Comparison of ENCODE assay signal across 3 cellular contexts in the genomic region with DNA sequence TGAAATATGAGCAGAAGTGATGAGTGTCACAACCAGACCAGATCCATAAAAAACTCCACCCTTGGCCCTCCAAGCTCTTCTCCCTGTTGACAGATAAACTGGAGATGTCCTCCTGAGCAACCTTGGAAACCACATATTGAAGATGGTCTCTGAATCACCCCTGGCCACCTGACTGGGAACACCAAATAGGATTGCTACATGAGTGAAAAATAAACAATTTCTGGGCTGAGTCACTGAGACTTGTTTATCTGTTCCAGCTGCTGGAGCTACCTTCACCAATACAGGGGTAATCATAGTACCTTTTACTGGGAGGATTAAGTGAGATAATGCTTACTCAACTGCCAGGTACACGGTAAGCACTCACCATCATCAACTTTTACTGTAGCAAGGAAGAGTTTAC.
TF ChIP-seq lines count a peak whose summit lies in the region.

No MANE protein-coding gene starts in this region.

TF ChIP-seq in SK-N-SH treated with all-trans-retinoic acid at 6 μM for 48 hours, 23 proteins besides CTCF, POLR2A, EP300 and RAD21 (continued from another document and continues in another):
- no peak for TF ChIP-seq OSR1 (CRISPR knock-in tag; IDR thresholded peaks at IDR 0.05)
- no peak for TF ChIP-seq ZNF70 (CRISPR knock-in tag; IDR thresholded peaks at IDR 0.05)
- no peak for TF ChIP-seq GLIS3 (CRISPR knock-in tag; IDR thresholded peaks at IDR 0.05)
- no peak for TF ChIP-seq ZNF8 (CRISPR knock-in tag; IDR thresholded peaks at IDR 0.05)
- TF ChIP-seq, protein P1, sequence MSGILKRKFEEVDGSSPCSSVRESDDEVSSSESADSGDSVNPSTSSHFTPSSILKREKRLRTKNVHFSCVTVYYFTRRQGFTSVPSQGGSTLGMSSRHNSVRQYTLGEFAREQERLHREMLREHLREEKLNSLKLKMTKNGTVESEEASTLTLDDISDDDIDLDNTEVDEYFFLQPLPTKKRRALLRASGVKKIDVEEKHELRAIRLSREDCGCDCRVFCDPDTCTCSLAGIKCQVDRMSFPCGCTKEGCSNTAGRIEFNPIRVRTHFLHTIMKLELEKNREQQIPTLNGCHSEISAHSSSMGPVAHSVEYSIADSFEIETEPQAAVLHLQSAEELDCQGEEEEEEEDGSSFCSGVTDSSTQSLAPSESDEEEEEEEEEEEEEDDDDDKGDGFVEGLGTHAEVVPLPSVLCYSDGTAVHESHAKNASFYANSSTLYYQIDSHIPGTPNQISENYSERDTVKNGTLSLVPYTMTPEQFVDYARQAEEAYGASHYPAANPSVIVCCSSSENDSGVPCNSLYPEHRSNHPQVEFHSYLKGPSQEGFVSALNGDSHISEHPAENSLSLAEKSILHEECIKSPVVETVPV (CRISPR knock-in tag; IDR thresholded peaks at IDR 0.05) = no peak
- no peak for TF ChIP-seq ARNTL (CRISPR knock-in tag; IDR thresholded peaks at IDR 0.05; ENCODE audit: borderline replicate concordance, low read depth)
- TF ChIP-seq ZC3H10 (CRISPR knock-in tag; IDR thresholded peaks at IDR 0.05) = no peak
- no peak for TF ChIP-seq BACH2 (CRISPR knock-in tag; IDR thresholded peaks at IDR 0.05; ENCODE audit: borderline replicate concordance)
- TF ChIP-seq, protein P2, sequence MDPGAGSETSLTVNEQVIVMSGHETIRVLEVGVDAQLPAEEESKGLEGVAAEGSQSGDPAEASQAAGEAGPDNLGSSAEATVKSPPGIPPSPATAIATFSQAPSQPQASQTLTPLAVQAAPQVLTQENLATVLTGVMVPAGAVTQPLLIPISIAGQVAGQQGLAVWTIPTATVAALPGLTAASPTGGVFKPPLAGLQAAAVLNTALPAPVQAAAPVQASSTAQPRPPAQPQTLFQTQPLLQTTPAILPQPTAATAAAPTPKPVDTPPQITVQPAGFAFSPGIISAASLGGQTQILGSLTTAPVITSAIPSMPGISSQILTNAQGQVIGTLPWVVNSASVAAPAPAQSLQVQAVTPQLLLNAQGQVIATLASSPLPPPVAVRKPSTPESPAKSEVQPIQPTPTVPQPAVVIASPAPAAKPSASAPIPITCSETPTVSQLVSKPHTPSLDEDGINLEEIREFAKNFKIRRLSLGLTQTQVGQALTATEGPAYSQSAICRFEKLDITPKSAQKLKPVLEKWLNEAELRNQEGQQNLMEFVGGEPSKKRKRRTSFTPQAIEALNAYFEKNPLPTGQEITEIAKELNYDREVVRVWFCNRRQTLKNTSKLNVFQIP (CRISPR knock-in tag; IDR thresholded peaks at IDR 0.05; ENCODE audit: borderline replicate concordance, low read depth) = no peak
- TF ChIP-seq, protein P3, sequence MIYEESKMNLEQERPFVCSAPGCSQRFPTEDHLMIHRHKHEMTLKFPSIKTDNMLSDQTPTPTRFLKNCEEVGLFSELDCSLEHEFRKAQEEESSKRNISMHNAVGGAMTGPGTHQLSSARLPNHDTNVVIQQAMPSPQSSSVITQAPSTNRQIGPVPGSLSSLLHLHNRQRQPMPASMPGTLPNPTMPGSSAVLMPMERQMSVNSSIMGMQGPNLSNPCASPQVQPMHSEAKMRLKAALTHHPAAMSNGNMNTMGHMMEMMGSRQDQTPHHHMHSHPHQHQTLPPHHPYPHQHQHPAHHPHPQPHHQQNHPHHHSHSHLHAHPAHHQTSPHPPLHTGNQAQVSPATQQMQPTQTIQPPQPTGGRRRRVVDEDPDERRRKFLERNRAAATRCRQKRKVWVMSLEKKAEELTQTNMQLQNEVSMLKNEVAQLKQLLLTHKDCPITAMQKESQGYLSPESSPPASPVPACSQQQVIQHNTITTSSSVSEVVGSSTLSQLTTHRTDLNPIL (CRISPR knock-in tag; IDR thresholded peaks at IDR 0.05; ENCODE audit: low read depth) = no peak
- TF ChIP-seq ISL1 (CRISPR knock-in tag; IDR thresholded peaks at IDR 0.05) = no peak
- TF ChIP-seq ZNF565 (CRISPR knock-in tag; conservative IDR thresholded peaks at IDR 0.05; ENCODE audit: low read depth) = no peak
- no peak for TF ChIP-seq SNAI2 (CRISPR knock-in tag; IDR thresholded peaks at IDR 0.05)

TF ChIP-seq in SK-N-SH, 30 proteins besides CTCF, POLR2A, EP300 and RAD21:
- TF ChIP-seq MXI1 (IDR thresholded peaks at IDR 0.05; ENCODE audit: low read depth, low read length) (no peak), JUND (IDR thresholded peaks at IDR 0.05) (no peak), RXRA (IDR thresholded peaks at IDR 0.05; ENCODE audit: borderline replicate concordance, low read depth) (no peak), TCF12 (IDR thresholded peaks at IDR 0.05) (no peak), POLR2AphosphoS5 (IDR thresholded peaks at IDR 0.05; ENCODE audit: low read depth, low read length) (no peak), TAF1 (IDR thresholded peaks at IDR 0.05; ENCODE audit: borderline replicate concordance, low read depth, low read length) (no peak), GATA2 (CRISPR knock-in tag; IDR thresholded peaks at IDR 0.05) (no peak), NFIC (IDR thresholded peaks at IDR 0.05; ENCODE audit: borderline replicate concordance) (no peak)
- TF ChIP-seq, protein P4, sequence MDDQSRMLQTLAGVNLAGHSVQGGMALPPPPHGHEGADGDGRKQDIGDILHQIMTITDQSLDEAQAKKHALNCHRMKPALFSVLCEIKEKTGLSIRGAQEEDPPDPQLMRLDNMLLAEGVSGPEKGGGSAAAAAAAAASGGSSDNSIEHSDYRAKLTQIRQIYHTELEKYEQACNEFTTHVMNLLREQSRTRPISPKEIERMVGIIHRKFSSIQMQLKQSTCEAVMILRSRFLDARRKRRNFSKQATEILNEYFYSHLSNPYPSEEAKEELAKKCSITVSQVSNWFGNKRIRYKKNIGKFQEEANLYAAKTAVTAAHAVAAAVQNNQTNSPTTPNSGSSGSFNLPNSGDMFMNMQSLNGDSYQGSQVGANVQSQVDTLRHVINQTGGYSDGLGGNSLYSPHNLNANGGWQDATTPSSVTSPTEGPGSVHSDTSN (IDR thresholded peaks at IDR 0.05) = no peak
- TF ChIP-seq, protein P5, sequence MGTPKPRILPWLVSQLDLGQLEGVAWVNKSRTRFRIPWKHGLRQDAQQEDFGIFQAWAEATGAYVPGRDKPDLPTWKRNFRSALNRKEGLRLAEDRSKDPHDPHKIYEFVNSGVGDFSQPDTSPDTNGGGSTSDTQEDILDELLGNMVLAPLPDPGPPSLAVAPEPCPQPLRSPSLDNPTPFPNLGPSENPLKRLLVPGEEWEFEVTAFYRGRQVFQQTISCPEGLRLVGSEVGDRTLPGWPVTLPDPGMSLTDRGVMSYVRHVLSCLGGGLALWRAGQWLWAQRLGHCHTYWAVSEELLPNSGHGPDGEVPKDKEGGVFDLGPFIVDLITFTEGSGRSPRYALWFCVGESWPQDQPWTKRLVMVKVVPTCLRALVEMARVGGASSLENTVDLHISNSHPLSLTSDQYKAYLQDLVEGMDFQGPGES (IDR thresholded peaks at IDR 0.05; ENCODE audit: low read depth, low read length) = no peak
TF ChIP-seq in SK-N-SH: peak in this region for 0.

TF ChIP-seq in HepG2, 621 proteins besides CTCF, POLR2A, EP300 and RAD21:
- TF ChIP-seq, protein P6, sequence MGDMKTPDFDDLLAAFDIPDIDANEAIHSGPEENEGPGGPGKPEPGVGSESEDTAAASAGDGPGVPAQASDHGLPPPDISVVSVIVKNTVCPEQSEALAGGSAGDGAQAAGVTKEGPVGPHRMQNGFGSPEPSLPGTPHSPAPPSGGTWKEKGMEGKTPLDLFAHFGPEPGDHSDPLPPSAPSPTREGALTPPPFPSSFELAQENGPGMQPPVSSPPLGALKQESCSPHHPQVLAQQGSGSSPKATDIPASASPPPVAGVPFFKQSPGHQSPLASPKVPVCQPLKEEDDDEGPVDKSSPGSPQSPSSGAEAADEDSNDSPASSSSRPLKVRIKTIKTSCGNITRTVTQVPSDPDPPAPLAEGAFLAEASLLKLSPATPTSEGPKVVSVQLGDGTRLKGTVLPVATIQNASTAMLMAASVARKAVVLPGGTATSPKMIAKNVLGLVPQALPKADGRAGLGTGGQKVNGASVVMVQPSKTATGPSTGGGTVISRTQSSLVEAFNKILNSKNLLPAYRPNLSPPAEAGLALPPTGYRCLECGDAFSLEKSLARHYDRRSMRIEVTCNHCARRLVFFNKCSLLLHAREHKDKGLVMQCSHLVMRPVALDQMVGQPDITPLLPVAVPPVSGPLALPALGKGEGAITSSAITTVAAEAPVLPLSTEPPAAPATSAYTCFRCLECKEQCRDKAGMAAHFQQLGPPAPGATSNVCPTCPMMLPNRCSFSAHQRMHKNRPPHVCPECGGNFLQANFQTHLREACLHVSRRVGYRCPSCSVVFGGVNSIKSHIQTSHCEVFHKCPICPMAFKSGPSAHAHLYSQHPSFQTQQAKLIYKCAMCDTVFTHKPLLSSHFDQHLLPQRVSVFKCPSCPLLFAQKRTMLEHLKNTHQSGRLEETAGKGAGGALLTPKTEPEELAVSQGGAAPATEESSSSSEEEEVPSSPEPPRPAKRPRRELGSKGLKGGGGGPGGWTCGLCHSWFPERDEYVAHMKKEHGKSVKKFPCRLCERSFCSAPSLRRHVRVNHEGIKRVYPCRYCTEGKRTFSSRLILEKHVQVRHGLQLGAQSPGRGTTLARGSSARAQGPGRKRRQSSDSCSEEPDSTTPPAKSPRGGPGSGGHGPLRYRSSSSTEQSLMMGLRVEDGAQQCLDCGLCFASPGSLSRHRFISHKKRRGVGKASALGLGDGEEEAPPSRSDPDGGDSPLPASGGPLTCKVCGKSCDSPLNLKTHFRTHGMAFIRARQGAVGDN (CRISPR knock-in tag; IDR thresholded peaks at IDR 0.05) = no peak
- TF ChIP-seq FOSL2 (CRISPR knock-in tag; IDR thresholded peaks at IDR 0.05) (0 out of 2 replicates have a peak, but pooled peaks have one; percentile 10), KAT8 (CRISPR knock-in tag; IDR thresholded peaks at IDR 0.05) (no peak)
